In the genomic region with DNA sequence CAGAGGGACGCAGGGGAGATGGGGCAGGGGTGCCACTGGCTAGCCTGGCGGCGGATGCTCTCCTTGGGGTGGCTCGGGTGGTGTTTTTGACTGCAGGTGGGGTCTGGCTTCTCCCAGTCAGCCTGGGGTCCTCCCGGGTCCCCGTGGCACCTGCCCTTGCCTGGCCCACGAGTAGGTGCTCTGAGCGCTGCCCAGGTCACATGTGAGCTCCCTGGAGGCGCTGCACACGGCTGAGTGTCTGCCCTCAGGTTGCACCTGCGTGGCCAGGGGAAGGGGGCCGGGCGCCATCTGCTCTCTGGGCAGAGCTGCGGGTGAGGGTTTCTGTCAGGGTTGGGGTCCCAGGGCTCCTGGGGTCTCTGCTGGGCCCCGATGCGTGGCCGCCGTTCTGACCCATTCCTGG, we compare ENCODE assay signal across 2 cellular contexts.
TF ChIP-seq lines count a peak whose summit lies in the region.

No MANE protein-coding gene starts in this region.

TF ChIP-seq in SK-N-SH, 30 proteins besides CTCF, POLR2A, EP300 and RAD21:
- TF ChIP-seq TEAD4 (IDR thresholded peaks at IDR 0.05; ENCODE audit: borderline replicate concordance, insufficient read depth) (no peak), PBX3 (IDR thresholded peaks at IDR 0.05) (no peak), RCOR1 (IDR thresholded peaks at IDR 0.05; ENCODE audit: low read length) (no peak), YY1 (IDR thresholded peaks at IDR 0.05; ENCODE audit: low read depth) (no peak), TCF12 (IDR thresholded peaks at IDR 0.05) (no peak), NRF1 (IDR thresholded peaks at IDR 0.05; ENCODE audit: low read depth, low read length) (no peak), SMC3 (IDR thresholded peaks at IDR 0.05; ENCODE audit: low read depth, low read length) (no peak), CHD2 (IDR thresholded peaks at IDR 0.05; ENCODE audit: low read length, partially characterized antibody) (no peak), NFIC (IDR thresholded peaks at IDR 0.05; ENCODE audit: borderline replicate concordance) (no peak), FOSL2 (IDR thresholded peaks at IDR 0.05; ENCODE audit: borderline replicate concordance, low read depth) (no peak), EZH2phosphoT487 (IDR thresholded peaks at IDR 0.05; ENCODE audit: borderline replicate concordance, low read depth) (no peak), SIN3A (IDR thresholded peaks at IDR 0.05; ENCODE audit: borderline replicate concordance, low read depth, low read length) (no peak)
TF ChIP-seq in SK-N-SH: peak in this region for 0.

TF ChIP-seq in SK-N-SH treated with all-trans-retinoic acid at 6 μM for 48 hours, 23 proteins besides CTCF, POLR2A, EP300 and RAD21:
- no peak for TF ChIP-seq GLIS3 (CRISPR knock-in tag; IDR thresholded peaks at IDR 0.05)
- no peak for TF ChIP-seq RARB (CRISPR knock-in tag; IDR thresholded peaks at IDR 0.05)
- TF ChIP-seq ZNF8 (CRISPR knock-in tag; IDR thresholded peaks at IDR 0.05): no peak
- no peak for TF ChIP-seq ISL1 (CRISPR knock-in tag; IDR thresholded peaks at IDR 0.05)
- TF ChIP-seq ZC3H10 (CRISPR knock-in tag; IDR thresholded peaks at IDR 0.05): no peak
- no peak for TF ChIP-seq SNAI2 (CRISPR knock-in tag; IDR thresholded peaks at IDR 0.05)
- TF ChIP-seq ZFP30 (CRISPR knock-in tag; IDR thresholded peaks at IDR 0.05): no peak
- no peak for TF ChIP-seq ZFP3 (CRISPR knock-in tag; IDR thresholded peaks at IDR 0.05)
- TF ChIP-seq OSR1 (CRISPR knock-in tag; IDR thresholded peaks at IDR 0.05): no peak
- TF ChIP-seq CSRNP3 (CRISPR knock-in tag; IDR thresholded peaks at IDR 0.05): no peak
- TF ChIP-seq TCF4 (CRISPR knock-in tag; IDR thresholded peaks at IDR 0.05; ENCODE audit: borderline replicate concordance): no peak
- no peak for TF ChIP-seq POU6F1 (CRISPR knock-in tag; IDR thresholded peaks at IDR 0.05; ENCODE audit: borderline replicate concordance, low read depth)
